Comparison of ENCODE assay signal across 8 cellular contexts in the genomic region with DNA sequence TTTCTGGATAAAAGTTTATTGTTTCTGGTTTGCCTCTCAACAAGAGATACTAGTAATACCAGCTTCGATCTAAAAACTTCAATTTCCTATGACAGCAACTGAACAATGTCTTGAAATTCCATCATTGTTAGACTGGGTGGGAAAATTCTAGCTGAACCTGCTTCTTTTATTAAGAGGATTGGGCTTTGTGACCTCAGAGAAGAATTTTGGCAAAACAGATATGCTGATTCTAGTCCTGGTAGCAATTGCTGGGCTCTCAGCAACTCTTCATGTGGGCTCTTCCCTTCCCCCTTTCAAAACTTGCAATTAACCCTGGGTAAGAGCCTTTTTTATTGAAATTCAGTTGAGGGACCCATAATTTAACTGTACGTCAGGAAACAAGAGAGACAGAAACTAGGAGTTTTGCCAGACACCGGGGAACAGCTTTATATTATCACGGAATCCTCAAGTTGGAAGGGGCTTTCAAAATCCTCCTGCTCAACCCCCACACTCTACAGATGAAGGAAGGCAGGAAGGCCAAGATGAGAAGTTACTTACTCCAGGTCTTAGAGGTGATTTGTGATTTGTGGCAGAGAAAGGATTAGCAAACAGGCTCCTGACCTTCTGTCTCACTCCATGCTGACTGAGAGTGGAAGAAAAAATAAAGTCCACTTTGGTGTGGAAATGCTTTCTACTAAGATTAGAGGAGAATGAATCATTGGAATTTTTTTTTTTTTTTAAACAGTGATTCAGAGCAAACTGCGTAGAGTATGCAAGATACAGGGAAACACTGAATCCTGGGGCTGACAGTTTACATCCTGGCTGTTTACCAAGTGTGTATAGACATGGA.
DNase-seq lines count a peak whose midpoint lies in the region; ATAC-seq and TF ChIP-seq lines count a peak whose summit lies in the region.

No MANE protein-coding gene starts in this region.

- no peak overlapping the region for H3K4me3 Mint-ChIP-seq in CD14-positive monocyte
- H3K4me3 Mint-ChIP-seq in dendritic cell treated with granulocyte-macrophage colony-stimulating factor and Interleukin-4, amounts not matched to agents 40 ng/mL and 50 ng/mL, for 4 days = no peak overlapping the region
- peak overlapping the region; percentile 23 for H3K4me3 Mint-ChIP-seq in natural killer cell treated with Interleukin-12 subunit alpha and Interleukin-12 subunit beta and Interleukin-15 and Interleukin-18, amount 100 ng/mL, for 72 hours

- no peak for TF ChIP-seq CTCF in CD14-positive monocyte (IDR thresholded peaks at IDR 0.05)

- no peaks in the 10 kb centered on the region for H3K27me3 Mint-ChIP-seq in CD14-positive monocyte (ENCODE audit: low read depth in 3 of 3)
- no peaks in the 10 kb centered on the region for H3K27me3 Mint-ChIP-seq in dendritic cell treated with granulocyte-macrophage colony-stimulating factor and Interleukin-4, amounts not matched to agents 40 ng/mL and 50 ng/mL, for 4 days
- no peaks in the 10 kb centered on the region for H3K27me3 Mint-ChIP-seq in natural killer cell treated with Interleukin-12 subunit alpha and Interleukin-12 subunit beta and Interleukin-15 and Interleukin-18, amount 100 ng/mL, for 72 hours

- peak; percentile 52 to 70 for ATAC-seq in natural killer cell treated with Interleukin-12 subunit alpha and Interleukin-12 subunit beta and Interleukin-15 and Interleukin-18, amount 100 ng/mL, for 72 hours
- ATAC-seq in GM18520 (IDR thresholded peaks at IDR 0.05; ENCODE audit: unreplicated experiment) (no peak), HG03342 (IDR thresholded peaks at IDR 0.05; ENCODE audit: unreplicated experiment) (no peak), HG02852 (IDR thresholded peaks at IDR 0.05; ENCODE audit: unreplicated experiment) (no peak)

- H3K4me1 Mint-ChIP-seq in CD14-positive monocyte = peaks cover 14% of the 10 kb centered on the region
- peaks cover 26% of the 10 kb centered on the region for H3K4me1 Mint-ChIP-seq in dendritic cell treated with granulocyte-macrophage colony-stimulating factor and Interleukin-4, amounts not matched to agents 40 ng/mL and 50 ng/mL, for 4 days (ENCODE audit: low read depth)
- H3K4me1 Mint-ChIP-seq in natural killer cell treated with Interleukin-12 subunit alpha and Interleukin-12 subunit beta and Interleukin-15 and Interleukin-18, amount 100 ng/mL, for 72 hours (ENCODE audit: low read depth in 2 of 2) = peaks cover 48 to 49% of the 10 kb centered on the region in 2 donors

- H3K9me3 Mint-ChIP-seq in CD14-positive monocyte = no peaks in the 10 kb centered on the region
- no peaks in the 10 kb centered on the region for H3K9me3 Mint-ChIP-seq in dendritic cell treated with granulocyte-macrophage colony-stimulating factor and Interleukin-4, amounts not matched to agents 40 ng/mL and 50 ng/mL, for 4 days
- no peaks in the 10 kb centered on the region for H3K9me3 Mint-ChIP-seq in natural killer cell treated with Interleukin-12 subunit alpha and Interleukin-12 subunit beta and Interleukin-15 and Interleukin-18, amount 100 ng/mL, for 72 hours

- peak; percentile 44 for DNase-seq in CD14-positive monocyte (ENCODE audit: low spot score)
- peak; percentile 23 for DNase-seq in MV-4-11 (lab: John Stamatoyannopoulos, UW)
- no peak for DNase-seq in natural killer cell treated with Interleukin-12 subunit alpha and Interleukin-12 subunit beta and Interleukin-15 and Interleukin-18, amount 100 ng/mL, for 72 hours (ENCODE audit: low spot score)
- no peak for DNase-seq in posterior cingulate gyrus

- peak overlapping the region in 4 of 7 donors; percentile 22 to 51 (median 40) for H3K27ac Mint-ChIP-seq in CD14-positive monocyte
- peak overlapping the region; percentile 39 for H3K27ac Mint-ChIP-seq in dendritic cell treated with granulocyte-macrophage colony-stimulating factor and Interleukin-4, amounts not matched to agents 40 ng/mL and 50 ng/mL, for 4 days
- peak overlapping the region; percentile 49 to 81 for H3K27ac Mint-ChIP-seq in natural killer cell treated with Interleukin-12 subunit alpha and Interleukin-12 subunit beta and Interleukin-15 and Interleukin-18, amount 100 ng/mL, for 72 hours

- no peaks in the 10 kb centered on the region for H3K36me3 Mint-ChIP-seq in CD14-positive monocyte
- no peaks in the 10 kb centered on the region for H3K36me3 Mint-ChIP-seq in dendritic cell treated with granulocyte-macrophage colony-stimulating factor and Interleukin-4, amounts not matched to agents 40 ng/mL and 50 ng/mL, for 4 days (ENCODE audit: low read depth)
- H3K36me3 Mint-ChIP-seq in natural killer cell treated with Interleukin-12 subunit alpha and Interleukin-12 subunit beta and Interleukin-15 and Interleukin-18, amount 100 ng/mL, for 72 hours = no peaks in the 10 kb centered on the region

- intact Hi-C loops in CD14-positive monocyte (cut with micrococcal nuclease) = no loop called here
- intact Hi-C loops in dendritic cell treated with granulocyte-macrophage colony-stimulating factor and Interleukin-4, amounts not matched to agents 40 ng/mL and 50 ng/mL, for 4 days (cut with micrococcal nuclease) = no loop called here
- intact Hi-C loops in posterior cingulate gyrus (cut with DNase I) = loop anchor here (1.0 kb wide), 1 partner anchor 21 kb away; no protein-coding TSS in a partner anchor

Comparison
In these comparisons a context has a peak if more than half of its experiments do, and no peak if none do; other contexts are left out.
1. DNase-seq: peak in CD14-positive monocyte (single experiment) and MV-4-11 (single experiment); none in natural killer cell treated with Interleukin-12 subunit alpha and Interleukin-12 subunit beta and Interleukin-15 and Interleukin-18, amount 100 ng/mL, for 72 hours (single experiment) and posterior cingulate gyrus (0 of 10).
2. ATAC-seq: peak in natural killer cell treated with Interleukin-12 subunit alpha and Interleukin-12 subunit beta and Interleukin-15 and Interleukin-18, amount 100 ng/mL, for 72 hours (2 of 2); none in GM18520 (single experiment), HG03342 (single experiment) and HG02852 (single experiment).
3. Peak in every context shown above with its lines, with median percentiles within 50 percentile points of each other: H3K27ac Mint-ChIP-seq.